ENCODE assay signal across 1 cellular context in genomic region chr12:125280482-125281377, GRCh38.
TF ChIP-seq lines count a peak whose summit lies in the region.

No MANE protein-coding gene starts in this region.

TF ChIP-seq in SK-N-SH, 30 proteins besides CTCF, POLR2A, EP300 and RAD21 (continued from another document):
- TF ChIP-seq REST (IDR thresholded peaks at IDR 0.05; ENCODE audit: low read depth, low read length) (no peak), IRF3 (IDR thresholded peaks at IDR 0.05; ENCODE audit: low read depth, low read length) (no peak), FOSL2 (IDR thresholded peaks at IDR 0.05; ENCODE audit: borderline replicate concordance, low read depth) (no peak), RCOR1 (IDR thresholded peaks at IDR 0.05; ENCODE audit: low read length) (no peak), EZH2phosphoT487 (IDR thresholded peaks at IDR 0.05; ENCODE audit: borderline replicate concordance, low read depth) (no peak), TEAD4 (IDR thresholded peaks at IDR 0.05; ENCODE audit: borderline replicate concordance, insufficient read depth) (no peak)
